1 cellular context compared by ENCODE assay signal in the genomic region with DNA sequence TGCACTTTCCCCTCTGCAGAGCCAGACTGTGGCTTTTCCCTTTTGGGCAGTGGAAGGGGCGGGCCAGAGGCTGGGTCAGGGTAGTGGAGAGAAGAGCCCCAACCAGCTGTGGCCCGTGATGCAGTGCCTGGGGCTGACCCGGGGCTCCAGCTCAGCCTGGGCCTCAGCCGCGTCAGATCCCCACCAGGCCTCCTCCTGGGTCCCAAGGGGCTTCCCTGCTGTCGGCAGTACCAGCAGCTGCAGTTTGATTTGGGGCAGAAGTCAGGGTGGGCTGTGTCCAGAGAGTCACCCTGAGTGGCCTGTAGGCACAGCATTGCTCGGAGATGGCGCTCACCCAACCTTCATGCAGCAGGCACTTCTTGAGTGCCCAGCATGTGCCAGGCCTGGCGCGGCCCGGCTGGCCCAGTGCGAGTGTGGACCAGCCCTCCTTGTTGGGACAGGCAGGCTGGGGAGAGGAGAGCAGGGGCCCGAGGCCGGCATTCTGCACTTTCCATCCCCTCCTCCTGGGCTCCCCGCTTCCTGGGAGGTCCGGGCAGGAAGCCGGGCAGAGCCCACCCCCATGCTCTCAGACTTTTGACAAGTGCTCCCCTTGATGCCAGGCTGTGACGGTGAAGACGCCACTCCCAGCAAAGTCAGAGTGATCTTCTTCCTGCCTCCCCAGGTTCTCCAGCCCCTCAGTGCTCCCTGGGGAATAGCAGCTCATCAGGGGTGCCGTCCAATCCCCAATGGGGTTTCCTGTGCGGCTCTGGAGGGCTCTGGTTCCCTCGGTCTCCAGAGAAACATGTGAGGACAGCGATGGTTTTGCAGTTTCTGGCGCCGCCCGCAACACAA.
TF ChIP-seq lines count a peak whose summit lies in the region.

No MANE protein-coding gene starts in this region.

TF ChIP-seq in H1, 55 proteins besides CTCF, POLR2A, EP300 and RAD21:
- TF ChIP-seq, protein P1, sequence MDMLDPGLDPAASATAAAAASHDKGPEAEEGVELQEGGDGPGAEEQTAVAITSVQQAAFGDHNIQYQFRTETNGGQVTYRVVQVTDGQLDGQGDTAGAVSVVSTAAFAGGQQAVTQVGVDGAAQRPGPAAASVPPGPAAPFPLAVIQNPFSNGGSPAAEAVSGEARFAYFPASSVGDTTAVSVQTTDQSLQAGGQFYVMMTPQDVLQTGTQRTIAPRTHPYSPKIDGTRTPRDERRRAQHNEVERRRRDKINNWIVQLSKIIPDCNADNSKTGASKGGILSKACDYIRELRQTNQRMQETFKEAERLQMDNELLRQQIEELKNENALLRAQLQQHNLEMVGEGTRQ (IDR thresholded peaks at IDR 0.05; ENCODE audit: low read length): no peak
- no peak for TF ChIP-seq GABPA (IDR thresholded peaks at IDR 0.05; ENCODE audit: borderline replicate concordance, insufficient read depth, low read length)
- TF ChIP-seq, protein P2, sequence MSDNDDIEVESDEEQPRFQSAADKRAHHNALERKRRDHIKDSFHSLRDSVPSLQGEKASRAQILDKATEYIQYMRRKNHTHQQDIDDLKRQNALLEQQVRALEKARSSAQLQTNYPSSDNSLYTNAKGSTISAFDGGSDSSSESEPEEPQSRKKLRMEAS (IDR thresholded peaks at IDR 0.05): no peak
- TF ChIP-seq, protein P3, sequence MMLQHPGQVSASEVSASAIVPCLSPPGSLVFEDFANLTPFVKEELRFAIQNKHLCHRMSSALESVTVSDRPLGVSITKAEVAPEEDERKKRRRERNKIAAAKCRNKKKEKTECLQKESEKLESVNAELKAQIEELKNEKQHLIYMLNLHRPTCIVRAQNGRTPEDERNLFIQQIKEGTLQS (IDR thresholded peaks at IDR 0.05; ENCODE audit: insufficient read depth, low read depth, low read length): no peak
- no peak for TF ChIP-seq POLR2AphosphoS5 (IDR thresholded peaks at IDR 0.05; ENCODE audit: low read depth, low read length)
- no peak for TF ChIP-seq SIN3A (conservative IDR thresholded peaks at IDR 0.05 in 1 of 2, IDR thresholded peaks at IDR 0.05 in 1 of 2; ENCODE audit: low read depth in 1 of 2, low read length in 2 of 2)
- TF ChIP-seq, protein P4, sequence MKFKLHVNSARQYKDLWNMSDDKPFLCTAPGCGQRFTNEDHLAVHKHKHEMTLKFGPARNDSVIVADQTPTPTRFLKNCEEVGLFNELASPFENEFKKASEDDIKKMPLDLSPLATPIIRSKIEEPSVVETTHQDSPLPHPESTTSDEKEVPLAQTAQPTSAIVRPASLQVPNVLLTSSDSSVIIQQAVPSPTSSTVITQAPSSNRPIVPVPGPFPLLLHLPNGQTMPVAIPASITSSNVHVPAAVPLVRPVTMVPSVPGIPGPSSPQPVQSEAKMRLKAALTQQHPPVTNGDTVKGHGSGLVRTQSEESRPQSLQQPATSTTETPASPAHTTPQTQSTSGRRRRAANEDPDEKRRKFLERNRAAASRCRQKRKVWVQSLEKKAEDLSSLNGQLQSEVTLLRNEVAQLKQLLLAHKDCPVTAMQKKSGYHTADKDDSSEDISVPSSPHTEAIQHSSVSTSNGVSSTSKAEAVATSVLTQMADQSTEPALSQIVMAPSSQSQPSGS (IDR thresholded peaks at IDR 0.05; ENCODE audit: low read length): no peak
- TF ChIP-seq TBP (IDR thresholded peaks at IDR 0.05; ENCODE audit: low read depth, low read length): no peak
- TF ChIP-seq KDM1A (IDR thresholded peaks at IDR 0.05; ENCODE audit: borderline replicate concordance, low read length): no peak
- TF ChIP-seq YY1 (IDR thresholded peaks at IDR 0.05; ENCODE audit: low read depth, low read length): no peak
- TF ChIP-seq KDM5A (IDR thresholded peaks at IDR 0.05; ENCODE audit: low read length): no peak
